2 cellular contexts compared by ENCODE assay signal in genomic region chr9:88969646-88970373, GRCh38.
TF ChIP-seq lines count a peak whose summit lies in the region.

No MANE protein-coding gene starts in this region.

TF ChIP-seq in IMR-90, 13 proteins besides CTCF, POLR2A, EP300 and RAD21:
- TF ChIP-seq RFX5 (IDR thresholded peaks at IDR 0.05; ENCODE audit: low read depth, low read length) (no peak), FOS (IDR thresholded peaks at IDR 0.05; ENCODE audit: low read depth, low read length) (no peak), CEBPB (IDR thresholded peaks at IDR 0.05; ENCODE audit: low read depth, low read length) (no peak)

TF ChIP-seq in H1, 55 proteins besides CTCF, POLR2A, EP300 and RAD21:
- TF ChIP-seq SP1 (IDR thresholded peaks at IDR 0.05; ENCODE audit: low read depth, low read length) = no peak
- TF ChIP-seq BCL11A (IDR thresholded peaks at IDR 0.05; ENCODE audit: low read depth in 2 of 2, low read length in 2 of 2) = no peak
- no peak for TF ChIP-seq SAP30 (IDR thresholded peaks at IDR 0.05; ENCODE audit: insufficient read depth, insufficient replicate concordance, low read length)
- no peak for TF ChIP-seq YY1 (IDR thresholded peaks at IDR 0.05; ENCODE audit: low read depth, low read length)
- TF ChIP-seq KDM1A (IDR thresholded peaks at IDR 0.05; ENCODE audit: borderline replicate concordance, low read length) = no peak
- TF ChIP-seq SRF (IDR thresholded peaks at IDR 0.05; ENCODE audit: low read depth, low read length) = no peak
- TF ChIP-seq MAFK (IDR thresholded peaks at IDR 0.05; ENCODE audit: low read depth, low read length) = no peak
- TF ChIP-seq RFX5 (IDR thresholded peaks at IDR 0.05; ENCODE audit: borderline replicate concordance, low read depth, low read length) = no peak
- no peak for TF ChIP-seq KDM5A (IDR thresholded peaks at IDR 0.05; ENCODE audit: low read length)
- no peak for TF ChIP-seq MAX (IDR thresholded peaks at IDR 0.05)
- TF ChIP-seq BACH1 (IDR thresholded peaks at IDR 0.05; ENCODE audit: low read length) = no peak
- TF ChIP-seq KDM4A (IDR thresholded peaks at IDR 0.05; ENCODE audit: low read depth, low read length, severe bottlenecking) = no peak
- no peak for TF ChIP-seq SUZ12 (IDR thresholded peaks at IDR 0.05; ENCODE audit: low read length)
- no peak for TF ChIP-seq SIX5 (IDR thresholded peaks at IDR 0.05; ENCODE audit: low read depth, low read length)
- TF ChIP-seq JUND (IDR thresholded peaks at IDR 0.05; ENCODE audit: low read length) = no peak
- no peak for TF ChIP-seq CHD7 (IDR thresholded peaks at IDR 0.05; ENCODE audit: insufficient replicate concordance, low read length)
- TF ChIP-seq TBP (IDR thresholded peaks at IDR 0.05; ENCODE audit: low read depth, low read length) = no peak
- no peak for TF ChIP-seq PHF8 (conservative IDR thresholded peaks at IDR 0.05; ENCODE audit: low read depth, low read length)
- no peak for TF ChIP-seq SIRT6 (IDR thresholded peaks at IDR 0.05; ENCODE audit: low read length)
